13 cellular contexts compared by ENCODE assay signal in the genomic region with DNA sequence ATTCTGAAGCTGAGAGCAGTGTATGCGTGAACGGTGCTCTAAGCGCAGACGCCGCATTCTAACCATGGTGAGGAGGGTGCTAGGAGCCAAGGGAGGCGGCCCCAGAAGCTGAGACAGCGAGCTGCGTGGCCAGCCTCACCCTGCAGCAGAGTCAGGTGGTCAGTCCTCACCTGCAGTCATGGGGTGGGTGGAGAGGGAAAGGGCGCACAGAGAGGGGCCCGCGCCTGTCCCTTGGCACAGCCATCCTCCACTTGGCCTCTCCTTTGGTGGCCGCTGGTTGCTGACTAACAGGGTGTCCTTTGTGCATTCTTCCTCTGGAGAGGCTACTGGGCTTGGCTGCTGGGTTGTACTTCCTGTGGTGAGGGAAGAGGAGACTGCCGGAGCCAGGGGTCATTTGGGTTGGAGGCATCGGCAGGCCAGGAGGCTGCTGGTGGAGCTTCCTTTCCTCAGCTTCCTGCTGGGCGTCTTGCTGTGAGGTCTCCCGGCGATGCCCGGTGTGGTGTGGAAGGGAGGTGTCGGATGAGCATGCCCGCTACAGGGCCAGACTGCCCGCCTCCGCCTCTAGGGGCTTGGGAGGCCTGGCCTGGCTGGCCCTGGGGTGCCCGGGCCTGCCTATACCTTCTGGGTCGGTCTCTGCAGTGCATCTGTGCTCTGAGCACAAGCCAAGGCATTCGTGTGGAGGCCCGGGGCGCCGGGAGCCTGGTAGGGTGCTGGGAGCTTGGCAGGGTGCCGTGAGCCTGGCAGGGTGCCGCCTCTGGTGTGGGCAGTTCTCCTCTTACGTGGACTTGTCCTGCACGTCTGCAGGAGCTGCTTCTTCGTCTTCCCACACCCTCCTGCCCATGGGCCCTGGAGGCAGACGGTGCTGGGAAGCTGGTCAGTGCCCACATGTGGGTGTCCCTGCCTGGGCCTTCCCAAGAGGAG. TPM values are rescaled to one million over a fixed set of nuclear protein-coding genes. Genes with fewer than 3 reads are reported as not detected.
A peak's percentile ranks its signal among the peaks of the same experiment; 100 is the strongest.
DNase-seq lines count a peak whose midpoint lies in the region; ATAC-seq, FAIRE-seq and TF ChIP-seq lines count a peak whose summit lies in the region.
"Had no signal": no experiment of that assay in that cellular context is flagged by ENCODE, and none has a peak within 500 bp of the region (broad histone marks: within the 10 kb centered on the region; RNA-seq: fewer than 3 reads in every experiment).

No MANE protein-coding gene starts in this region.

- TF ChIP-seq CTCF in foreskin keratinocyte (conservative IDR thresholded peaks at IDR 0.05) (no peak), MM.1S (IDR thresholded peaks at IDR 0.05; ENCODE audit: low read length) (no peak)

- FAIRE-seq in small intestine (lab: Jason Lieb, UNC): no peak

- no peak overlapping the region for H3K4me2 ChIP-seq in MM.1S (ENCODE audit: low read depth, low read length)

- DNase-seq in D341Med (ENCODE audit: low spot score) (peak; percentile 43), T-helper 17 cell (no peak), foreskin keratinocyte (no peak), posterior cingulate gyrus (peak in 6 of 10 donors; percentile 14 to 90 (median 56)), NCI-H774 (lab: John Stamatoyannopoulos, UW) (no peak), small intestine (no peak), MM.1S (no peak)
- DNase-seq in NK-92 treated with Interleukin-12 subunit alpha and Interleukin-12 subunit beta, amount 100 ng/mL, for 24 hours (lab: John Stamatoyannopoulos, UW): no peak
- DNase-seq: Calu3; NCI-H2171; stimulated activated CD4-positive, alpha-beta T cell treated with anti-CD3 and anti-CD28 coated beads, Interleukin-15, amount 100 ng/mL, for 24 hours; T-helper 9 cell had no signal

- H3K4me1 ChIP-seq in foreskin keratinocyte (no peaks in the 10 kb centered on the region), small intestine (ENCODE audit: control insufficient read depth in 2 of 2, insufficient read depth in 1 of 2, low read depth in 1 of 2, low read length in 1 of 2) (no peaks in the 10 kb centered on the region), MM.1S (ENCODE audit: low read length) (no peaks in the 10 kb centered on the region)

- no peaks in the 10 kb centered on the region for H4K20me1 ChIP-seq in MM.1S (ENCODE audit: insufficient read depth, low read length)

- H3K27ac ChIP-seq in foreskin keratinocyte: no peak overlapping the region
- H3K27ac ChIP-seq in small intestine (ENCODE audit: low read depth in 1 of 2, low read length in 1 of 2): no peak overlapping the region
- no peak overlapping the region for H3K27ac ChIP-seq in MM.1S (ENCODE audit: low read length)

- no peaks in the 10 kb centered on the region for H3K27me3 ChIP-seq in foreskin keratinocyte
- no peaks in the 10 kb centered on the region for H3K27me3 ChIP-seq in small intestine (ENCODE audit: control insufficient read depth in 2 of 2, insufficient read depth in 2 of 2, low read length in 2 of 2)
- H3K27me3 ChIP-seq in MM.1S (replicated peaks; ENCODE audit: insufficient read depth, low read length): no peaks in the 10 kb centered on the region
- H3K27me3 ChIP-seq: tibial artery had no signal

- no peak overlapping the region for H2AFZ ChIP-seq in MM.1S (ENCODE audit: low read length)

- H3K9ac ChIP-seq in MM.1S (ENCODE audit: low read length): no peak overlapping the region

- no peaks in the 10 kb centered on the region for H3K9me2 ChIP-seq in MM.1S (replicated peaks; ENCODE audit: insufficient read depth, low read length)

- no peaks in the 10 kb centered on the region for H3K9me3 ChIP-seq in T-helper 17 cell (ENCODE audit: control insufficient read depth, low read length, poor library complexity, severe bottlenecking)
- H3K9me3 ChIP-seq in small intestine (ENCODE audit: control insufficient read depth, low read depth): no peaks in the 10 kb centered on the region
- no peaks in the 10 kb centered on the region for H3K9me3 ChIP-seq in MM.1S (replicated peaks; ENCODE audit: insufficient read depth, low read length)
- H3K9me3 ChIP-seq: tibial artery had no signal

- H3K36me3 Mint-ChIP-seq in T-helper 17 cell (ENCODE audit: low read depth): peaks cover 2% of the 10 kb centered on the region

- ATAC-seq in T-helper 17 cell (no peak), foreskin keratinocyte (peak; percentile 31)

- intact Hi-C loops in posterior cingulate gyrus (cut with DNase I): no loop called here

- H3K27ac Mint-ChIP-seq in T-helper 17 cell: peak overlapping the region; percentile 61

- H3K36me3 ChIP-seq in small intestine (ENCODE audit: control insufficient read depth in 2 of 2, insufficient read depth in 2 of 2, low read length in 2 of 2) (peaks cover 3 to 16% of the 10 kb centered on the region in 2 donors), MM.1S (replicated peaks; ENCODE audit: insufficient read depth, low read length) (no peaks in the 10 kb centered on the region)

- no peaks in the 10 kb centered on the region; the same call in none of the 2 replicates for H3K79me2 ChIP-seq in MM.1S (ENCODE audit: low read length)

- H3K4me3 ChIP-seq in small intestine (ENCODE audit: low read depth in 1 of 2, low read length in 2 of 2): no peak overlapping the region
- H3K4me3 ChIP-seq in MM.1S (ENCODE audit: low read length): no peak overlapping the region
- H3K4me3 ChIP-seq: tibial artery had no signal

- no peak overlapping the region for H3K4me3 Mint-ChIP-seq in T-helper 17 cell

- H3F3A ChIP-seq in MM.1S (ENCODE audit: insufficient read depth, low read length): no peaks in the 10 kb centered on the region

- H3K4me1 Mint-ChIP-seq in T-helper 17 cell: peaks cover 24% of the 10 kb centered on the region

- 85 to 92% (median 86%) methylated on average over 34 of the region's 34 CpGs for WGBS in small intestine, 3 donors

- H3K27me3 Mint-ChIP-seq in T-helper 17 cell: no peaks in the 10 kb centered on the region

RNA-seq across cellular contexts. Expression of gene RNF213, which starts 17.4 kb away (rescaled TPM):
- total RNA-seq in T-helper 17 cell: 100 to 1,000 TPM; 528 to 571 TPM
- 51.1 and 60.1 TPM in 2 replicates for total RNA-seq in foreskin keratinocyte
- 15.4 and 15.8 TPM in 2 replicates for polyA plus RNA-seq in foreskin keratinocyte
- polyA plus RNA-seq in small intestine: 10 to 100 TPM; 35.4 to 54.3 (median 51.6) TPM

RNA-seq across cellular contexts. Expression of gene SLC26A11, which starts 57.8 kb away (rescaled TPM):
- 10 to 100 TPM; 57.0 to 73.8 TPM for total RNA-seq in T-helper 17 cell
- 3.3 and 3.9 TPM in 2 replicates for total RNA-seq in foreskin keratinocyte
- polyA plus RNA-seq in foreskin keratinocyte: 2.5 and 3.4 TPM in 2 replicates
- polyA plus RNA-seq in small intestine: 1 to 10 TPM; 7.3 to 8.7 (median 8.1) TPM

RNA-seq across cellular contexts. Expression of gene SGSH, which starts 57.9 kb away (rescaled TPM):
- 100 to 1,000 TPM; 136 to 151 TPM for total RNA-seq in T-helper 17 cell
- 10.3 and 11.8 TPM in 2 replicates for total RNA-seq in foreskin keratinocyte
- 12.4 and 13.0 TPM in 2 replicates for polyA plus RNA-seq in foreskin keratinocyte
- polyA plus RNA-seq in small intestine: 10 to 100 TPM; 24.4 to 38.4 (median 30.6) TPM

Comparison
In these comparisons a context has a peak if more than half of its experiments do, and no peak if none do; other contexts are left out.
1. DNase-seq: peak in D341Med (single experiment) and posterior cingulate gyrus (6 of 10); none in T-helper 17 cell (0 of 3), foreskin keratinocyte (0 of 2), NK-92 treated with Interleukin-12 subunit alpha and Interleukin-12 subunit beta, amount 100 ng/mL, for 24 hours (single experiment), NCI-H774 (single experiment), small intestine (single experiment) and MM.1S (single experiment).
2. RNA of gene SLC26A11, which starts 57.8 kb away (total RNA-seq): 57.0 to 73.8 TPM in T-helper 17 cell; 3.3 to 3.9 TPM in foreskin keratinocyte; every median in the first group is over 10 times any median in the second.
3. RNA of gene SGSH, which starts 57.9 kb away (total RNA-seq): 136 to 151 TPM in T-helper 17 cell; 10.3 to 11.8 TPM in foreskin keratinocyte; every median in the first group is over 10 times any median in the second.